ENCODE assay signal across 12 cellular contexts in the genomic region with DNA sequence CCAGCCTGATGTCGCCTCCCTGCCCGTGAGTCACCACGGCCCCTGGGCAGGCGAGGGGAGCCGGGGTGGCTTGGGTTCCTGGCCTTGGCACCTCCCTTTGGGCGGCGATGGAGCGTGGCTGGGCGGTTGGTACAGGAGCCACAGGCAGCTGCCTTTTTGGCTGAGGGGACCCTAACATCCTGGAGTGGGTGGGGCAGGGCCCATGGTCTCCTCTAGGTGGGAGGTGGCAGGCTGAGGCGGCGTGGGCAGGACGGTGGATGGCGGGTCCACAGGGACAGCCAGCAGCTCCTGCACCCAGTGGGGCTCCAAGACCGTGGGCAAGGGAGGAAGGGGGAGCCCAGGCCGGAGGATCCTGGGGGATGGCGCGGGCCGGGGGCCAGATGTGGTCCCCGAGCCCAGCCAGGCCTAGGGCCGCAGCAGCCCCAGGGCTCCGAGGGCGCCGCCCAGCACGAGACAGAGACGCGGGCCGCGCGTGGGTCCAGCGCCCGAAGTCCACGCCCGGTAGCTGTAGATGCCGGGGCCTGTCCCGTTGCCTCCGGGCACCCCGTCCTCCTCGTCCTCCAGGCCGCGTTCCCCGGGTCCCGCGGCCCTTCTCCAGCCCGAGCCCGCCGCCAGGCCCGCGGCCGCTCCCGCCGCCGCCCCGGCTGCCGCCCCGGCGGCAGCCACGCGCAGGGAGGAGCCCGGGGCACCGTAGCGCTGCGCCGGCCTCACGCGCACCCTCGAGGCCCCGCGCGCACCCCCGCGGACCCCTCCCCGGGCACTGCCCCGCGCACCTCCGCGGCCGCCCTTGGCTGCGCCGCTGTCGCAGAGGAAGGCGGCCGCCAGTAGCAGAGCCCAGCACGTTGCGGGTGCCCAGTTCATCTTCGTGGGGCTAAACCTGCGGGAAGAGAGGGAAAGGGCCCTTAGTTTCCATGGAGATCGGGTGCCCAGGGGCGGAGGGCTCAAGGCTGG. TPM values are rescaled to one million over a fixed set of nuclear protein-coding genes. Genes with fewer than 3 reads are reported as not detected.
DNase-seq lines count a peak whose midpoint lies in the region; ATAC-seq and TF ChIP-seq lines count a peak whose summit lies in the region.
"Had no signal": no experiment of that assay in that cellular context is flagged by ENCODE, and none has a peak within 500 bp of the region (broad histone marks: within the 10 kb centered on the region; RNA-seq: fewer than 3 reads in every experiment).

No MANE protein-coding gene starts in this region.

- no peak for TF ChIP-seq CTCF in CD8-positive, alpha-beta T cell (IDR thresholded peaks at IDR 0.05)
- no peak for TF ChIP-seq CTCF in neural crest cell (conservative IDR thresholded peaks at IDR 0.05)

- no peaks in the 10 kb centered on the region for H3K4me1 ChIP-seq in CD8-positive, alpha-beta T cell (ENCODE audit: insufficient read depth, low read length)

- no peaks in the 10 kb centered on the region for H3K9me3 ChIP-seq in CD8-positive, alpha-beta T cell (ENCODE audit: low read length)

- H3K27ac Mint-ChIP-seq in CD8-positive, alpha-beta T cell = no peak overlapping the region
- H3K27ac Mint-ChIP-seq in IgD-negative memory B cell (no peak overlapping the region), neural crest cell (ENCODE audit: unreplicated experiment) (no peak overlapping the region)

- CTCF ChIA-PET in CD8-positive, alpha-beta T cell (lab: Charles Lee) = interaction anchor here (3.1 kb wide), 1 partner anchor 15 kb away, joined by 10 read pairs; no protein-coding TSS in a partner anchor

- H3K4me1 Mint-ChIP-seq in CD8-positive, alpha-beta T cell (ENCODE audit: low read depth) = no peaks in the 10 kb centered on the region
- H3K4me1 Mint-ChIP-seq in IgD-negative memory B cell (no peaks in the 10 kb centered on the region), neural crest cell (no peaks in the 10 kb centered on the region)

- H3K36me3 Mint-ChIP-seq in CD8-positive, alpha-beta T cell = peaks cover 17% of the 10 kb centered on the region
- H3K36me3 Mint-ChIP-seq in IgD-negative memory B cell (peaks cover 2% of the 10 kb centered on the region), neural crest cell (ENCODE audit: low read depth) (peaks cover 5% of the 10 kb centered on the region)

- POLR2A ChIA-PET in CD8-positive, alpha-beta T cell (lab: Charles Lee) = interaction anchor here (1.0 kb wide), 1 partner anchor 11 kb away, joined by 4 read pairs; no protein-coding TSS in a partner anchor

- peak overlapping the region; percentile 49 for H3K4me3 Mint-ChIP-seq in CD8-positive, alpha-beta T cell
- peak overlapping the region in 3 of 4 donors; percentile 48 to 65 (median 63) for H3K4me3 Mint-ChIP-seq in IgD-negative memory B cell
- peak overlapping the region; percentile 47 for H3K4me3 Mint-ChIP-seq in neural crest cell

- H3K36me3 ChIP-seq in CD8-positive, alpha-beta T cell (ENCODE audit: insufficient read depth, low read length) = no peaks in the 10 kb centered on the region

- no peak overlapping the region for H3K4me3 ChIP-seq in CD8-positive, alpha-beta T cell (ENCODE audit: low read depth, low read length)

- H3K27ac ChIP-seq in CD8-positive, alpha-beta T cell (ENCODE audit: low read depth, low read length) = no peak overlapping the region

- H3K27me3 ChIP-seq in CD8-positive, alpha-beta T cell (ENCODE audit: insufficient read depth, low read length) = no peaks in the 10 kb centered on the region

- ATAC-seq in CD8-positive, alpha-beta T cell = peak; percentile 56
- ATAC-seq in esophagus mucosa = peak; percentile 10
- no peak for ATAC-seq in HG03565 (IDR thresholded peaks at IDR 0.05; ENCODE audit: unreplicated experiment)
- no peak for ATAC-seq in GM18867 (IDR thresholded peaks at IDR 0.05; ENCODE audit: unreplicated experiment)

- no peaks in the 10 kb centered on the region for H3K27me3 Mint-ChIP-seq in CD8-positive, alpha-beta T cell (ENCODE audit: low read depth)
- H3K27me3 Mint-ChIP-seq in IgD-negative memory B cell (peaks cover 11% of the 10 kb centered on the region), neural crest cell (ENCODE audit: low read depth) (peaks cover 27% of the 10 kb centered on the region)

- no peak for DNase-seq in CD8-positive, alpha-beta T cell
- no peak for DNase-seq in neural crest cell (ENCODE audit: low read depth, low spot score)
- DNase-seq in SIG-M5 treated with dmso at 0.1 percent for 504 hours (lab: John Stamatoyannopoulos, UW; ENCODE audit: unreplicated experiment) = no peak
- no peak for DNase-seq in HT-29 (ENCODE audit: low spot score)
- DNase-seq: amniotic stem cell, foreskin melanocyte, occipital lobe had no signal

- no peaks in the 10 kb centered on the region for H3K9me3 Mint-ChIP-seq in CD8-positive, alpha-beta T cell
- no peaks in the 10 kb centered on the region for H3K9me3 Mint-ChIP-seq in IgD-negative memory B cell
- H3K9me3 Mint-ChIP-seq in neural crest cell = no peaks in the 10 kb centered on the region

- intact Hi-C loops in CD8-positive, alpha-beta T cell (cut with DNase I, micrococcal nuclease) = no loop called here

RNA-seq across cellular contexts. Expression of a gene that starts 1.3 kb away (rescaled TPM):
- not detected for total RNA-seq in CD8-positive, alpha-beta T cell
- polyA plus RNA-seq in IgD-negative memory B cell = 0.40 TPM
- total RNA-seq in esophagus mucosa (0.12 TPM), neural crest cell (0.37 and 0.48 TPM in 2 replicates)
- total RNA-seq in HT-29 (2014; rRNA removed; shearing (Covaris generic)) = not detected in 2 replicates
- total RNA-seq: NCI-H460 had no signal

RNA-seq across cellular contexts. Expression of a gene that starts 29.1 kb away (rescaled TPM):
- total RNA-seq in CD8-positive, alpha-beta T cell = 10 to 100 TPM; 30.2 to 31.0 TPM
- polyA plus RNA-seq in IgD-negative memory B cell = 51.8 TPM
- total RNA-seq in esophagus mucosa = 35.2 TPM
- total RNA-seq in neural crest cell = 104 and 105 TPM in 2 replicates
- total RNA-seq in HT-29 (2014; rRNA removed; shearing (Covaris generic)) = 44.3 and 56.9 TPM in 2 replicates

RNA-seq across cellular contexts. Expression of a gene that starts 30.6 kb away (rescaled TPM):
- 1 to 10 TPM; 3.4 to 3.7 TPM for total RNA-seq in CD8-positive, alpha-beta T cell
- polyA plus RNA-seq in IgD-negative memory B cell = not detected
- total RNA-seq in esophagus mucosa = 0.56 TPM
- 1.4 and 1.6 TPM in 2 replicates for total RNA-seq in neural crest cell
- total RNA-seq in HT-29 (2014; rRNA removed; shearing (Covaris generic)) = 0.68 and 2.2 TPM in 2 replicates

RNA-seq across cellular contexts. Expression of a gene that starts 44.0 kb away (rescaled TPM):
- 1 to 10 TPM; 2.4 to 3.5 TPM for total RNA-seq in CD8-positive, alpha-beta T cell
- polyA plus RNA-seq in IgD-negative memory B cell = 55.4 TPM
- total RNA-seq in esophagus mucosa (11.3 TPM), neural crest cell (8.8 and 9.7 TPM in 2 replicates)
- 4.7 and 5.6 TPM in 2 replicates for total RNA-seq in HT-29 (2014; rRNA removed; shearing (Covaris generic))

RNA-seq across cellular contexts. Expression of a gene that starts 49.9 kb away (rescaled TPM):
- total RNA-seq in CD8-positive, alpha-beta T cell = 1 to 10 TPM; 7.9 to 8.5 TPM
- 117 TPM for polyA plus RNA-seq in IgD-negative memory B cell
- total RNA-seq in esophagus mucosa = 79.5 TPM
- total RNA-seq in neural crest cell = 98.1 and 103 TPM in 2 replicates
- 160 and 179 TPM in 2 replicates for total RNA-seq in HT-29 (2014; rRNA removed; shearing (Covaris generic))

Comparison
In these comparisons a context has a peak if more than half of its experiments do, and no peak if none do; other contexts are left out.
1. ATAC-seq: peak in CD8-positive, alpha-beta T cell (single experiment) and esophagus mucosa (single experiment); none in HG03565 (single experiment) and GM18867 (single experiment).
2. Peak in every context shown above with its lines, with median percentiles within 50 percentile points of each other: H3K4me3 Mint-ChIP-seq.